Comparison of ENCODE assay signal across 2 cellular contexts in genomic region chr15:96347181-96348111, GRCh38.
TF ChIP-seq lines count a peak whose summit lies in the region.

No MANE protein-coding gene starts in this region.

TF ChIP-seq in liver, 16 proteins besides CTCF, POLR2A, EP300 and RAD21 (continued from another document):
- TF ChIP-seq, protein P1, sequence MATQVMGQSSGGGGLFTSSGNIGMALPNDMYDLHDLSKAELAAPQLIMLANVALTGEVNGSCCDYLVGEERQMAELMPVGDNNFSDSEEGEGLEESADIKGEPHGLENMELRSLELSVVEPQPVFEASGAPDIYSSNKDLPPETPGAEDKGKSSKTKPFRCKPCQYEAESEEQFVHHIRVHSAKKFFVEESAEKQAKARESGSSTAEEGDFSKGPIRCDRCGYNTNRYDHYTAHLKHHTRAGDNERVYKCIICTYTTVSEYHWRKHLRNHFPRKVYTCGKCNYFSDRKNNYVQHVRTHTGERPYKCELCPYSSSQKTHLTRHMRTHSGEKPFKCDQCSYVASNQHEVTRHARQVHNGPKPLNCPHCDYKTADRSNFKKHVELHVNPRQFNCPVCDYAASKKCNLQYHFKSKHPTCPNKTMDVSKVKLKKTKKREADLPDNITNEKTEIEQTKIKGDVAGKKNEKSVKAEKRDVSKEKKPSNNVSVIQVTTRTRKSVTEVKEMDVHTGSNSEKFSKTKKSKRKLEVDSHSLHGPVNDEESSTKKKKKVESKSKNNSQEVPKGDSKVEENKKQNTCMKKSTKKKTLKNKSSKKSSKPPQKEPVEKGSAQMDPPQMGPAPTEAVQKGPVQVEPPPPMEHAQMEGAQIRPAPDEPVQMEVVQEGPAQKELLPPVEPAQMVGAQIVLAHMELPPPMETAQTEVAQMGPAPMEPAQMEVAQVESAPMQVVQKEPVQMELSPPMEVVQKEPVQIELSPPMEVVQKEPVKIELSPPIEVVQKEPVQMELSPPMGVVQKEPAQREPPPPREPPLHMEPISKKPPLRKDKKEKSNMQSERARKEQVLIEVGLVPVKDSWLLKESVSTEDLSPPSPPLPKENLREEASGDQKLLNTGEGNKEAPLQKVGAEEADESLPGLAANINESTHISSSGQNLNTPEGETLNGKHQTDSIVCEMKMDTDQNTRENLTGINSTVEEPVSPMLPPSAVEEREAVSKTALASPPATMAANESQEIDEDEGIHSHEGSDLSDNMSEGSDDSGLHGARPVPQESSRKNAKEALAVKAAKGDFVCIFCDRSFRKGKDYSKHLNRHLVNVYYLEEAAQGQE (IDR thresholded peaks at IDR 0.05): peak; percentile 18
- no peak for TF ChIP-seq HNF4A (conservative IDR thresholded peaks at IDR 0.05)
- TF ChIP-seq YY1 (IDR thresholded peaks at IDR 0.05): no peak
- TF ChIP-seq GABPA (IDR thresholded peaks at IDR 0.05 in 1 of 2, conservative IDR thresholded peaks at IDR 0.05 in 1 of 2): no peak
- no peak for TF ChIP-seq FOXA2 (IDR thresholded peaks at IDR 0.05)
- no peak for TF ChIP-seq JUND (IDR thresholded peaks at IDR 0.05)
- no peak for TF ChIP-seq TAF1 (conservative IDR thresholded peaks at IDR 0.05)
- TF ChIP-seq RXRA (IDR thresholded peaks at IDR 0.05): peak in 1 of 2 donors; percentile 70
- TF ChIP-seq, protein P2, sequence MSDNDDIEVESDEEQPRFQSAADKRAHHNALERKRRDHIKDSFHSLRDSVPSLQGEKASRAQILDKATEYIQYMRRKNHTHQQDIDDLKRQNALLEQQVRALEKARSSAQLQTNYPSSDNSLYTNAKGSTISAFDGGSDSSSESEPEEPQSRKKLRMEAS (IDR thresholded peaks at IDR 0.05): no peak
- TF ChIP-seq NR2F2 (IDR thresholded peaks at IDR 0.05): no peak
- TF ChIP-seq FOXA1 (IDR thresholded peaks at IDR 0.05): no peak

TF ChIP-seq in HepG2, 621 proteins besides CTCF, POLR2A, EP300 and RAD21 (continued from another document):
- TF ChIP-seq, protein P3, sequence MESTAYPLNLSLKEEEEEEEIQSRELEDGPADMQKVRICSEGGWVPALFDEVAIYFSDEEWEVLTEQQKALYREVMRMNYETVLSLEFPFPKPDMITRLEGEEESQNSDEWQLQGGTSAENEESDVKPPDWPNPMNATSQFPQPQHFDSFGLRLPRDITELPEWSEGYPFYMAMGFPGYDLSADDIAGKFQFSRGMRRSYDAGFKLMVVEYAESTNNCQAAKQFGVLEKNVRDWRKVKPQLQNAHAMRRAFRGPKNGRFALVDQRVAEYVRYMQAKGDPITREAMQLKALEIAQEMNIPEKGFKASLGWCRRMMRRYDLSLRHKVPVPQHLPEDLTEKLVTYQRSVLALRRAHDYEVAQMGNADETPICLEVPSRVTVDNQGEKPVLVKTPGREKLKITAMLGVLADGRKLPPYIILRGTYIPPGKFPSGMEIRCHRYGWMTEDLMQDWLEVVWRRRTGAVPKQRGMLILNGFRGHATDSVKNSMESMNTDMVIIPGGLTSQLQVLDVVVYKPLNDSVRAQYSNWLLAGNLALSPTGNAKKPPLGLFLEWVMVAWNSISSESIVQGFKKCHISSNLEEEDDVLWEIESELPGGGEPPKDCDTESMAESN (CRISPR knock-in tag; conservative IDR thresholded peaks at IDR 0.05): no peak
- TF ChIP-seq ZHX2 (IDR thresholded peaks at IDR 0.05; ENCODE audit: low read depth) (no peak), ZHX2 (CRISPR knock-in tag; IDR thresholded peaks at IDR 0.05; ENCODE audit: borderline replicate concordance) (no peak), SALL1 (CRISPR knock-in tag; IDR thresholded peaks at IDR 0.05) (no peak), GATAD2A (CRISPR knock-in tag; IDR thresholded peaks at IDR 0.05) (no peak), ZBTB4 (CRISPR knock-in tag; IDR thresholded peaks at IDR 0.05; ENCODE audit: borderline replicate concordance) (no peak), FOXO1 (CRISPR knock-in tag; IDR thresholded peaks at IDR 0.05) (no peak), ZNF501 (CRISPR knock-in tag; IDR thresholded peaks at IDR 0.05) (no peak), ZNF816 (CRISPR knock-in tag; IDR thresholded peaks at IDR 0.05; ENCODE audit: borderline replicate concordance) (no peak), RBM22 (optimal IDR thresholded peaks at IDR 0.05; ENCODE audit: low read length) (no peak), MEIS2 (CRISPR knock-in tag; IDR thresholded peaks at IDR 0.05) (no peak), ZNF12 (CRISPR knock-in tag; IDR thresholded peaks at IDR 0.05) (no peak), HDAC1 (CRISPR knock-in tag; IDR thresholded peaks at IDR 0.05) (no peak)
- TF ChIP-seq, protein P4, sequence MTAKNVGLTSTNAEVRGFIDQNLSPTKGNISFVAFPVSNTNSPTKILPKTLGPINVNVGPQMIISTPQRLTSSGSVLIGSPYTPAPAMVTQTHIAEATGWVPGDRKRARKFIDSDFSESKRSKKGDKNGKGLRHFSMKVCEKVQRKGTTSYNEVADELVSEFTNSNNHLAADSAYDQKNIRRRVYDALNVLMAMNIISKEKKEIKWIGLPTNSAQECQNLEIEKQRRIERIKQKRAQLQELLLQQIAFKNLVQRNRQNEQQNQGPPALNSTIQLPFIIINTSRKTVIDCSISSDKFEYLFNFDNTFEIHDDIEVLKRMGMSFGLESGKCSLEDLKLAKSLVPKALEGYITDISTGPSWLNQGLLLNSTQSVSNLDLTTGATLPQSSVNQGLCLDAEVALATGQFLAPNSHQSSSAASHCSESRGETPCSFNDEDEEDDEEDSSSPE (CRISPR knock-in tag; IDR thresholded peaks at IDR 0.05): no peak
- TF ChIP-seq, protein P5, sequence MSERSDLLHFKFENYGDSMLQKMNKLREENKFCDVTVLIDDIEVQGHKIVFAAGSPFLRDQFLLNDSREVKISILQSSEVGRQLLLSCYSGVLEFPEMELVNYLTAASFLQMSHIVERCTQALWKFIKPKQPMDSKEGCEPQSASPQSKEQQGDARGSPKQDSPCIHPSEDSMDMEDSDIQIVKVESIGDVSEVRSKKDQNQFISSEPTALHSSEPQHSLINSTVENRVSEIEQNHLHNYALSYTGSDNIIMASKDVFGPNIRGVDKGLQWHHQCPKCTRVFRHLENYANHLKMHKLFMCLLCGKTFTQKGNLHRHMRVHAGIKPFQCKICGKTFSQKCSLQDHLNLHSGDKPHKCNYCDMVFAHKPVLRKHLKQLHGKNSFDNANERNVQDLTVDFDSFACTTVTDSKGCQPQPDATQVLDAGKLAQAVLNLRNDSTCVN (CRISPR knock-in tag; IDR thresholded peaks at IDR 0.05; ENCODE audit: borderline replicate concordance): no peak
